31 cellular contexts compared by ENCODE assay signal in the genomic region with DNA sequence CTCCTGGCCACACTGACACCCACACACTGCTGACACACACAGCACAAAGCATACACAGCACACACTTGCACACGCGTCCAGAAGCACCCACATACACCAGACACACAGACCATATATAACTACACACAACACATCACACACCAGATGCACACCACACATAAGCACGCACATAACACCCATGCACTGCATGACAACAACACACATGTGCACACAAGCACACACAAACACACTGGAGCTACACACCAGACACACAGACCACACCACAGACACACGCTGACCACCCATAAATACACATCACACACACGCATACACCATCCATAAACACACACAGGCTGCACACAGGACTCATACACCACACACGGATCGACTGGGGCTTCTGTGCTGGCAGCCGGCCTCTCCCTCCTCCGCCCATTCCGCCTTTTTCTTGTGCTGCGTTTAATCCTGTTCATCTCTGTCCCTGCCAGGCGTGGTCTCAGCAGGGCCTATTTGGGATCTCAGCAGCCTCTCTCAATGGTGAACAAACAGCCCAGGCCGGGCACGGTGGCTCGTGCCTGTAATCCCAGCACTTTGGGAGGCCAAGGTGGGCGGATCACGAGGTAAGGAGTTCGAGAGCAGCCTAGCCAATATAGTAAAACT.
"Had no signal": no experiment of that assay in that cellular context is flagged by ENCODE, and none has a peak within 500 bp of the region (broad histone marks: within the 10 kb centered on the region; RNA-seq: fewer than 3 reads in every experiment).

No MANE protein-coding gene starts in this region.

- H3K9me3 Mint-ChIP-seq: activated CD4-positive, alpha-beta memory T cell treated with anti-CD3 and anti-CD28 coated beads for 36 hours; activated naive CD4-positive, alpha-beta T cell treated with anti-CD3 and anti-CD28 coated beads, Interleukin-2, amount 10 ng/mL, durations not matched to agents 7 days and 5 days; activated naive CD8-positive, alpha-beta T cell treated with anti-CD3 and anti-CD28 coated beads, Interleukin-2, amount 50 U/mL, for 24 hours; brain; T-helper 2 cell treated with Interferon-gamma antibody and Interleukin-4, amounts not matched to agents 5 μg/mL and 100 μg/mL, for 36 hours had no signal

- H3K36me3 Mint-ChIP-seq: activated CD4-positive, alpha-beta memory T cell treated with anti-CD3 and anti-CD28 coated beads for 36 hours; activated CD8-positive, alpha-beta memory T cell treated with anti-CD3 and anti-CD28 coated beads, Interleukin-2, amount 10 ng/mL, durations not matched to agents 7 days and 5 days; activated naive CD4-positive, alpha-beta T cell treated with anti-CD3 and anti-CD28 coated beads, Interleukin-2, amount 10 ng/mL, durations not matched to agents 7 days and 5 days; activated naive CD8-positive, alpha-beta T cell; brain had no signal

- H3K27me3 ChIP-seq: MG63 had no signal

- H3K4me1 Mint-ChIP-seq: activated CD8-positive, alpha-beta memory T cell treated with anti-CD3 and anti-CD28 coated beads, Interleukin-2, amount 10 ng/mL, durations not matched to agents 7 days and 5 days; activated naive CD4-positive, alpha-beta T cell treated with anti-CD3 and anti-CD28 coated beads, Interleukin-2, amount 10 ng/mL, durations not matched to agents 7 days and 5 days; activated naive CD8-positive, alpha-beta T cell treated with anti-CD3 and anti-CD28 coated beads, Interleukin-2, amount 50 U/mL, for 24 hours had no signal

- H3K36me3 ChIP-seq: MG63, SJCRH30 had no signal

- H3K27me3 Mint-ChIP-seq: activated CD8-positive, alpha-beta memory T cell treated with anti-CD3 and anti-CD28 coated beads, Interleukin-2, amount 10 ng/mL, durations not matched to agents 7 days and 5 days; activated naive CD4-positive, alpha-beta T cell treated with anti-CD3 and anti-CD28 coated beads, Interleukin-2, amount 10 ng/mL, durations not matched to agents 7 days and 5 days; activated naive CD8-positive, alpha-beta T cell; activated naive CD8-positive, alpha-beta T cell treated with anti-CD3 and anti-CD28 coated beads, Interleukin-2, amount 50 U/mL, for 24 hours; brain had no signal

- H3K4me3 Mint-ChIP-seq: activated CD4-positive, alpha-beta memory T cell treated with anti-CD3 and anti-CD28 coated beads for 36 hours; activated CD8-positive, alpha-beta memory T cell treated with anti-CD3 and anti-CD28 coated beads, Interleukin-2, amount 10 ng/mL, durations not matched to agents 7 days and 5 days; activated naive CD4-positive, alpha-beta T cell treated with anti-CD3 and anti-CD28 coated beads, Interleukin-2, amount 10 ng/mL, durations not matched to agents 7 days and 5 days; activated naive CD8-positive, alpha-beta T cell; activated naive CD8-positive, alpha-beta T cell treated with anti-CD3 and anti-CD28 coated beads, Interleukin-2, amount 50 U/mL, for 24 hours; brain; T-helper 2 cell treated with Interferon-gamma antibody and Interleukin-4, amounts not matched to agents 5 μg/mL and 100 μg/mL, for 36 hours had no signal

- H3K27ac ChIP-seq: SJCRH30, SK-N-MC had no signal

- H3K4me3 ChIP-seq: MG63, SJCRH30, SK-N-MC had no signal

- H3K4me1 ChIP-seq: SJCRH30 had no signal

- ATAC-seq: activated CD8-positive, alpha-beta memory T cell treated with anti-CD3 and anti-CD28 coated beads, Interleukin-2, amount 10 ng/mL, durations not matched to agents 7 days and 5 days; activated naive CD8-positive, alpha-beta T cell treated with anti-CD3 and anti-CD28 coated beads, Interleukin-2, amount 50 U/mL, for 24 hours; Panc1 had no signal

- H3K9me3 ChIP-seq: MG63, SJCRH30 had no signal

- H3K27ac Mint-ChIP-seq: activated CD4-positive, alpha-beta memory T cell treated with anti-CD3 and anti-CD28 coated beads for 36 hours; activated CD8-positive, alpha-beta memory T cell treated with anti-CD3 and anti-CD28 coated beads, Interleukin-2, amount 10 ng/mL, durations not matched to agents 7 days and 5 days; activated naive CD4-positive, alpha-beta T cell treated with anti-CD3 and anti-CD28 coated beads, Interleukin-2, amount 10 ng/mL, durations not matched to agents 7 days and 5 days; activated naive CD8-positive, alpha-beta T cell; activated naive CD8-positive, alpha-beta T cell treated with anti-CD3 and anti-CD28 coated beads, Interleukin-2, amount 50 U/mL, for 24 hours; T-helper 2 cell treated with Interferon-gamma antibody and Interleukin-4, amounts not matched to agents 5 μg/mL and 100 μg/mL, for 36 hours had no signal

- DNase-seq: activated CD4-positive, alpha-beta memory T cell treated with anti-CD3 and anti-CD28 coated beads for 36 hours; activated CD4-positive, alpha-beta T cell treated with anti-CD3 and anti-CD28 coated beads, Interleukin-2, amount 50 U/mL, for 1 hour; activated CD8-positive, alpha-beta memory T cell treated with anti-CD3 and anti-CD28 coated beads for 24 hours; activated CD8-positive, alpha-beta memory T cell treated with anti-CD3 and anti-CD28 coated beads, Interleukin-2, amount 10 ng/mL, durations not matched to agents 7 days and 5 days; activated CD8-positive, alpha-beta memory T cell treated with anti-CD3 and anti-CD28 coated beads, Interleukin-2, amount 50 U/mL, for 48 hours; activated effector memory CD4-positive, alpha-beta T cell treated with Interleukin-2 at 50 U/mL for 16 hours; activated naive CD4-positive, alpha-beta T cell treated with anti-CD3 and anti-CD28 coated beads, Interleukin-2, amount 10 ng/mL, durations not matched to agents 7 days and 5 days; activated naive CD8-positive, alpha-beta T cell treated with anti-CD3 and anti-CD28 coated beads, Interleukin-2, amount 50 U/mL, for 24 hours; activated T-cell treated with anti-CD3 and anti-CD28 coated beads, Interleukin-2, amount 50 U/mL, for 48 hours; caudate nucleus; cerebellar nuclear complex; MG63; NCI-H1048; NCI-H1105 treated with DMSO at 0.1 percent for 48 hours; NCI-H1436; NCI-H1694; NCI-H1930; NCI-H2081 treated with DMSO at 0.1 percent for 48 hours; NCI-H226; NCI-H446 treated with DMSO at 0.1 percent for 48 hours; NCI-H524; NCI-H69; SHP77; SJCRH30 had no signal

- FAIRE-seq: bronchial epithelial cell, TTC549 had no signal
